17 cellular contexts compared by ENCODE assay signal in the genomic region with DNA sequence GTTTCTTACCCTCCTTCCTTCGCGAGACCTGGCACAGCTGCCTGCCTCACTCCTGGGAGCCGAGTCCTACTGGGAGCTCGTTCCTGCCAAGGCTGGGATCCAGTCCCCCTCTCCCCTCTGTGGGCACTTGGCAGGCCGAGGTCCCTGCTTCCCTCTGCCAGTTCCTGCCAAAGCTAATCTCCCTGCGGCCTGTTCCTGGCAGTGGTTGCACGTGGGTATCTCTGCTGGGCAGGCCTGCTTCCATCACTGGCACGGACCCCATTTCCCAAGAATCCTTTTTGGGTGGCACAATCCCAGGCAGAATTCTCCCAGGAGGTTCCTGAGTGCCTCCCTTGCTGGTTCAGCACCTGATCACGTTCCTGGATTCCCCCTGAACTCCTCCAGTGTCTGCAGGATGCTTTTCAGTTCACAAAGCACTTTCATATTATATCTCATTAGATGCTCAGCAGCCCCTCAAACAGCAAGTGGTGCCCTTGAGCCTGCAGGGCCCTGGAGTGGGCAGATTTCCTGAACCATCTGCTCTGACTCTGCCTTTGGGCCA.
A peak's percentile ranks its signal among the peaks of the same experiment; 100 is the strongest.
DNase-seq lines count a peak whose midpoint lies in the region; ATAC-seq and TF ChIP-seq lines count a peak whose summit lies in the region.
"Had no signal": no experiment of that assay in that cellular context is flagged by ENCODE, and none has a peak within 500 bp of the region (broad histone marks: within the 10 kb centered on the region; RNA-seq: fewer than 3 reads in every experiment).

No MANE protein-coding gene starts in this region.

- H2AFZ ChIP-seq in neural progenitor cell (replicated peaks): no peak overlapping the region

- no peak overlapping the region for H3K9ac ChIP-seq in neural progenitor cell

- intact Hi-C loops in stomach (cut with DNase I; ENCODE audit: low total_unique reads): no loop called here

- H3K27ac ChIP-seq in RWPE1 (peak overlapping the region; percentile 4; the same call in 1 of the 2 replicates), coronary artery (peak overlapping the region in 1 of 2 donors; percentile 57), stomach (peak overlapping the region in 3 of 5 donors; percentile 42 to 59 (median 44)), neural progenitor cell (no peak overlapping the region), Peyer's patch (no peak overlapping the region)
- H3K27ac ChIP-seq: SJSA1, suprapubic skin had no signal

- no peaks in the 10 kb centered on the region for H3K36me3 Mint-ChIP-seq in neural progenitor cell

- no peaks in the 10 kb centered on the region for H3F3A ChIP-seq in neural progenitor cell (ENCODE audit: low read depth)

- H3K27me3 ChIP-seq in stomach (no peaks in the 10 kb centered on the region), neural progenitor cell (peaks cover 12% of the 10 kb centered on the region), Peyer's patch (no peaks in the 10 kb centered on the region)
- H3K27me3 ChIP-seq: suprapubic skin had no signal

- H3K27me3 Mint-ChIP-seq in neural progenitor cell (ENCODE audit: insufficient read depth, low read depth): peaks cover 11% of the 10 kb centered on the region

- CTCF ChIA-PET in RWPE1 (lab: Yijun Ruan, JAX): interaction anchor here (1.2 kb wide), 1 partner anchor 15 kb away, joined by 3 read pairs; no protein-coding TSS in a partner anchor

- H3K4me3 ChIP-seq in coronary artery: no peak overlapping the region
- no peak overlapping the region for H3K4me3 ChIP-seq in stomach
- no peak overlapping the region for H3K4me3 ChIP-seq in neural progenitor cell
- no peak overlapping the region for H3K4me3 ChIP-seq in Peyer's patch
- H3K4me3 ChIP-seq: GM12878, SJSA1, suprapubic skin had no signal

- H3K4me2 ChIP-seq in neural progenitor cell: no peak overlapping the region

- 25 to 59% (median 43%) methylated on average over 8 to 9 of the region's 9 CpGs for WGBS in stomach, 5 donors

- no peaks in the 10 kb centered on the region for H3K36me3 ChIP-seq in stomach
- H3K36me3 ChIP-seq in neural progenitor cell: no peaks in the 10 kb centered on the region
- H3K36me3 ChIP-seq in Peyer's patch: no peaks in the 10 kb centered on the region
- H3K36me3 ChIP-seq: SJSA1, suprapubic skin had no signal

- no peaks in the 10 kb centered on the region for H3K79me2 ChIP-seq in neural progenitor cell (ENCODE audit: low read depth)

- TF ChIP-seq EP300 in stomach (IDR thresholded peaks at IDR 0.05): no peak

- TF ChIP-seq POLR2A in stomach (IDR thresholded peaks at IDR 0.05) (no peak), Peyer's patch (IDR thresholded peaks at IDR 0.05) (no peak)

- no peak overlapping the region for H3K4me3 Mint-ChIP-seq in neural progenitor cell
- H3K4me3 Mint-ChIP-seq: T-helper 2 cell treated with Interferon-gamma antibody and Interleukin-4, amounts not matched to agents 5 μg/mL and 100 μg/mL, for 36 hours had no signal

- H3K9me3 Mint-ChIP-seq in neural progenitor cell: no peaks in the 10 kb centered on the region
- H3K9me3 Mint-ChIP-seq: T-helper 2 cell treated with Interferon-gamma antibody and Interleukin-4, amounts not matched to agents 5 μg/mL and 100 μg/mL, for 36 hours had no signal

- no peaks in the 10 kb centered on the region for H3K9me3 ChIP-seq in stomach
- H3K9me3 ChIP-seq in neural progenitor cell (ENCODE audit: low read depth): no peaks in the 10 kb centered on the region
- no peaks in the 10 kb centered on the region for H3K9me3 ChIP-seq in Peyer's patch
- H3K9me3 ChIP-seq: SJSA1, suprapubic skin had no signal

- H3K4me1 ChIP-seq in stomach: peaks cover 0 to 32% (median 22%) of the 10 kb centered on the region in 4 donors
- H3K4me1 ChIP-seq in neural progenitor cell: no peaks in the 10 kb centered on the region
- H3K4me1 ChIP-seq in Peyer's patch: peaks cover 0 to 6% (median 0%) of the 10 kb centered on the region in 4 donors

- peak; percentile 30 for ATAC-seq in left lobe of liver
- ATAC-seq: GM12878 had no signal

- POLR2A ChIA-PET in RWPE1 (lab: Yijun Ruan, JAX; ENCODE audit: low non-redundant PET): no interaction called here

- H4K20me1 ChIP-seq in neural progenitor cell (ENCODE audit: low read depth): no peaks in the 10 kb centered on the region

- no peak for DNase-seq in RWPE1 (ENCODE audit: low spot score)
- peak; percentile 82 for DNase-seq in coronary artery (ENCODE audit: low spot score)
- DNase-seq in left lobe of liver (ENCODE audit: low spot score): peak; percentile 68
- DNase-seq in stomach: peak; percentile 74
- DNase-seq in neural progenitor cell (ENCODE audit: low spot score): no peak
- DNase-seq in stimulated activated CD4-positive, alpha-beta T cell treated with anti-CD3 and anti-CD28 coated beads, Interleukin-2, amount 100 ng/mL, for 24 hours: no peak
- DNase-seq in Peyer's patch: no peak
- DNase-seq: AML-193, Calu3, kidney glomerular epithelial cell, NCI-H1105 treated with DMSO at 0.1 percent for 48 hours, NCI-H2107, NCI-H524 treated with DMSO at 0.1 percent for 48 hours had no signal

- no peak for TF ChIP-seq CTCF in RWPE1 (conservative IDR thresholded peaks at IDR 0.05; ENCODE audit: low read depth)
- no peak for TF ChIP-seq CTCF in coronary artery (IDR thresholded peaks at IDR 0.05)
- TF ChIP-seq CTCF in stomach (IDR thresholded peaks at IDR 0.05): no peak
- no peak for TF ChIP-seq CTCF in neural progenitor cell (IDR thresholded peaks at IDR 0.05)
- no peak for TF ChIP-seq CTCF in Peyer's patch (IDR thresholded peaks at IDR 0.05)

- peaks cover 3% of the 10 kb centered on the region for H3K4me1 Mint-ChIP-seq in neural progenitor cell

- H3K27ac Mint-ChIP-seq in neural progenitor cell: no peak overlapping the region
- H3K27ac Mint-ChIP-seq: T-helper 2 cell treated with Interferon-gamma antibody and Interleukin-4, amounts not matched to agents 5 μg/mL and 100 μg/mL, for 36 hours had no signal

Comparison
In these comparisons a context has a peak if more than half of its experiments do, and no peak if none do; other contexts are left out.
1. DNase-seq: peak in coronary artery (single experiment), left lobe of liver (single experiment) and stomach (single experiment); none in RWPE1 (single experiment), neural progenitor cell (single experiment), stimulated activated CD4-positive, alpha-beta T cell treated with anti-CD3 and anti-CD28 coated beads, Interleukin-2, amount 100 ng/mL, for 24 hours (0 of 2) and Peyer's patch (0 of 3).
2. H3K27ac ChIP-seq: peak in RWPE1 (single experiment) and stomach (3 of 5); none in neural progenitor cell (single experiment) and Peyer's patch (0 of 4).